In the genomic region with DNA sequence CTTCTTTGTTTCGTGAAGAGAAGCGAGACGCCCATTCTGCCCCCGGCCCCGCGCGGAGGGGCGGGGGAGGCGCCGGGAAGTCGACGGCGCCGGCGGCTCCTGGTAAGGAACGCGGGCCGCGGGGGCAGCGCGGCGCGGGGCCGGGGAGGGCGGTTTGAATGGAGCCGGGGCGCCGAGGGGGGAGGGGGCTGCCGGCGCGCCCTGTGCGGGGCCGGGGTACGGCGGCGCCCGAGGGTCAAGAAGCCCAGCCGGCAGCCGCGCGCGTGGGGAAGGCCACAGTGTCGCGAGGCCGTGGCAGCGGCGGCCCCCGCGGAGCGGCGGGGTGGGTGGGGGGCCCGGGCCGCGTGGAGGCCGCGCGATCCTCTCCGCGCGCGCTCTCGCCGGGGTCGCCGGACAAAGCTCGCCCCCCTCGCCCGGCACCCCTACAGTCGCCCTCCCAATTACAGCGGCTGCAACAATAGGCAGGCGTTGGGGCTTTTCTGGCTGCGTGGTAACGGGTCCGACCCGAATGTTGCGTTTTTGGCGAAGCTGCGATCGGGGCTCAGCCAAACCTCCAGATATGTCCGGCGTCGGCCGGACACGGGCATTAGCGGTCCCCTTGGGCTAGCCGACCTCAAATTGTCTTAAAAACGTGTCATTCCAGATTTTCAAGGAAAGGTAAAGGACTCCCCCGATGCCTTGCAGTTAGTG, we compare ENCODE assay signal across 8 cellular contexts. TPM values are rescaled to one million over a fixed set of nuclear protein-coding genes. Genes with fewer than 3 reads are reported as not detected.
DNase-seq lines count a peak whose midpoint lies in the region; ATAC-seq and TF ChIP-seq lines count a peak whose summit lies in the region.

No MANE protein-coding gene starts in this region.

- H3K9me3 ChIP-seq in NT2/D1 (ENCODE audit: insufficient read depth, low read length) (no peaks in the 10 kb centered on the region), mammary epithelial cell (replicated peaks; ENCODE audit: insufficient read depth, low read length) (no peaks in the 10 kb centered on the region), smooth muscle cell (replicated peaks; ENCODE audit: low read depth) (no peaks in the 10 kb centered on the region)

- no TSS peak for BruUV-seq in mammary epithelial cell (replicated peaks; lab: Mats Ljungman, UMichigan)

- H3K9me3 Mint-ChIP-seq in activated CD4-positive, alpha-beta T cell treated with anti-CD3 and anti-CD28 coated beads, Interleukin-2, amount 10 ng/mL, durations not matched to agents 24 days and 14 days = no peaks in the 10 kb centered on the region
- no peaks in the 10 kb centered on the region for H3K9me3 Mint-ChIP-seq in immature natural killer cell

- peaks cover 60% of the 10 kb centered on the region for H3K79me2 ChIP-seq in mammary epithelial cell (ENCODE audit: insufficient read depth, low read length)
- H3K79me2 ChIP-seq in smooth muscle cell (ENCODE audit: low read depth) = peaks cover 56% of the 10 kb centered on the region

- CTCF ChIA-PET in mammary epithelial cell (lab: Charles Lee; ENCODE audit: low non-redundant PET) = interaction anchor here (0.6 kb wide), 1 partner anchor 24 kb away, joined by 10 read pairs; no protein-coding TSS in a partner anchor

- intact Hi-C loops in activated CD4-positive, alpha-beta T cell treated with anti-CD3 and anti-CD28 coated beads, Interleukin-2, amount 10 ng/mL, durations not matched to agents 24 days and 14 days (cut with micrococcal nuclease) = loop anchor here (2.0 to 5.0 kb wide), 4 partner anchors 32 to 546 kb away; a partner anchor contains a TSS
- intact Hi-C loops in mammary epithelial cell (cut with micrococcal nuclease) = loop anchor here (1.0 kb wide), 1 partner anchor 19 kb away; no protein-coding TSS in a partner anchor

- peaks cover 17% of the 10 kb centered on the region for H3K36me3 Mint-ChIP-seq in activated CD4-positive, alpha-beta T cell treated with anti-CD3 and anti-CD28 coated beads, Interleukin-2, amount 10 ng/mL, durations not matched to agents 24 days and 14 days (ENCODE audit: low read depth)
- H3K36me3 Mint-ChIP-seq in immature natural killer cell = no peaks in the 10 kb centered on the region

- no peaks in the 10 kb centered on the region for H3F3A ChIP-seq in smooth muscle cell (ENCODE audit: low read depth)

- dilution Hi-C loops in mammary epithelial cell (cut with HindIII; ENCODE audit: low sequenced_read_pairs) = loop anchor here (5.0 kb wide), 3 partner anchors 66 to 294 kb away; no protein-coding TSS in a partner anchor

- H3K4me1 ChIP-seq in NT2/D1 (ENCODE audit: insufficient read depth, insufficient read length) = peaks cover 9% of the 10 kb centered on the region
- H3K4me1 ChIP-seq in mammary epithelial cell (ENCODE audit: insufficient read depth, low read length) = peaks cover 2% of the 10 kb centered on the region
- peaks cover 4% of the 10 kb centered on the region for H3K4me1 ChIP-seq in smooth muscle cell (ENCODE audit: low read depth)

- DNase-seq in activated CD4-positive, alpha-beta T cell treated with anti-CD3 and anti-CD28 coated beads, Interleukin-2, amount 10 ng/mL, durations not matched to agents 24 days and 14 days = no peak
- DNase-seq in activated CD4-positive, alpha-beta T cell treated with anti-CD3 and anti-CD28 coated beads, Interleukin-2, amount 50 U/mL, for 4 hours = no peak
- no peak for DNase-seq in NT2/D1 (ENCODE audit: low read depth, low spot score)
- DNase-seq in mammary epithelial cell = no peak
- no peak for DNase-seq in immature natural killer cell
- no peak for DNase-seq in smooth muscle cell (lab: John Stamatoyannopoulos, UW; ENCODE audit: unreplicated experiment)
- no peak for DNase-seq in NCI-H1048 (lab: John Stamatoyannopoulos, UW)

- peak overlapping the region; percentile 92 for H3K4me3 Mint-ChIP-seq in activated CD4-positive, alpha-beta T cell treated with anti-CD3 and anti-CD28 coated beads, Interleukin-2, amount 10 ng/mL, durations not matched to agents 24 days and 14 days
- H3K4me3 Mint-ChIP-seq in immature natural killer cell = peak overlapping the region; percentile 89 to 92 (median 91)

- WGBS in mammary epithelial cell (ENCODE audit: low coverage, missing lambda C conversion rate) = 2% methylated on average over 33 of the region's 88 CpGs
- WGBS in smooth muscle cell (ENCODE audit: low lambda C conversion rate) = 0% methylated on average over 24 of the region's 88 CpGs

- H2AFZ ChIP-seq in mammary epithelial cell (ENCODE audit: low read depth, low read length) (peak overlapping the region; percentile 64), smooth muscle cell (ENCODE audit: low read depth) (peak overlapping the region; percentile 84)

- H3K36me3 ChIP-seq in NT2/D1 (ENCODE audit: insufficient read depth, insufficient read length, low read length) = peaks cover 16% of the 10 kb centered on the region
- no peaks in the 10 kb centered on the region for H3K36me3 ChIP-seq in mammary epithelial cell (ENCODE audit: insufficient read depth, low read length)
- H3K36me3 ChIP-seq in smooth muscle cell (ENCODE audit: low read depth) = no peaks in the 10 kb centered on the region

- H4K20me1 ChIP-seq in mammary epithelial cell (ENCODE audit: insufficient read depth, low read length) (no peaks in the 10 kb centered on the region), smooth muscle cell (ENCODE audit: low read depth) (peaks cover 42% of the 10 kb centered on the region)

- no peak for TF ChIP-seq CTCF in mammary epithelial cell (conservative IDR thresholded peaks at IDR 0.05 in 1 of 2, IDR thresholded peaks at IDR 0.05 in 1 of 2; ENCODE audit: extremely low read depth in 1 of 2, insufficient read depth in 1 of 2, low read depth in 1 of 2, low read length in 2 of 2)
- TF ChIP-seq CTCF in smooth muscle cell (IDR thresholded peaks at IDR 0.05; ENCODE audit: borderline replicate concordance, insufficient read depth, poor library complexity, severe bottlenecking) = no peak

- ATAC-seq in HG02610 (IDR thresholded peaks at IDR 0.05; ENCODE audit: unreplicated experiment) = peak; percentile 34

- H3K27me3 ChIP-seq in NT2/D1 (ENCODE audit: insufficient read depth, insufficient read length) (no peaks in the 10 kb centered on the region), mammary epithelial cell (ENCODE audit: insufficient read depth, low read length) (no peaks in the 10 kb centered on the region), smooth muscle cell (ENCODE audit: low read depth) (no peaks in the 10 kb centered on the region)

- H3K4me2 ChIP-seq in mammary epithelial cell (ENCODE audit: insufficient read depth, low read depth, low read length) = peak overlapping the region; percentile 73
- H3K4me2 ChIP-seq in smooth muscle cell = peak overlapping the region; percentile 98

- H3K4me3 ChIP-seq in NT2/D1 (ENCODE audit: insufficient read length, low read depth) (peak overlapping the region; percentile 96), mammary epithelial cell (replicated peaks in 1 of 3; ENCODE audit: insufficient read depth in 1 of 3, low read depth in 2 of 3, low read length in 3 of 3) (peak overlapping the region; percentile 80 to 92 (median 88)), smooth muscle cell (peak overlapping the region; percentile 100)

- H3K4me1 Mint-ChIP-seq in activated CD4-positive, alpha-beta T cell treated with anti-CD3 and anti-CD28 coated beads, Interleukin-2, amount 10 ng/mL, durations not matched to agents 24 days and 14 days = peaks cover 36% of the 10 kb centered on the region
- peaks cover 41 to 44% of the 10 kb centered on the region in 2 donors for H3K4me1 Mint-ChIP-seq in immature natural killer cell

- H3K27ac Mint-ChIP-seq in activated CD4-positive, alpha-beta T cell treated with anti-CD3 and anti-CD28 coated beads, Interleukin-2, amount 10 ng/mL, durations not matched to agents 24 days and 14 days = peak overlapping the region; percentile 90
- H3K27ac Mint-ChIP-seq in immature natural killer cell = peak overlapping the region; percentile 82 to 92 (median 90)

- in situ Hi-C loops in mammary epithelial cell (cut with MboI; ENCODE audit: low sequenced_read_pairs in 2 of 2) = no loop called here

- peak overlapping the region; percentile 95 for H3K9ac ChIP-seq in NT2/D1 (ENCODE audit: insufficient read length, low read depth)
- peak overlapping the region; percentile 81 for H3K9ac ChIP-seq in mammary epithelial cell (ENCODE audit: insufficient read depth, low read length)
- H3K9ac ChIP-seq in smooth muscle cell (ENCODE audit: low read depth) = peak overlapping the region; percentile 87

- peak overlapping the region; percentile 64 for H3K27ac ChIP-seq in mammary epithelial cell (ENCODE audit: insufficient read depth, low read depth, low read length)
- peak overlapping the region; percentile 76 for H3K27ac ChIP-seq in smooth muscle cell (ENCODE audit: low read depth)

- H3K27me3 Mint-ChIP-seq in activated CD4-positive, alpha-beta T cell treated with anti-CD3 and anti-CD28 coated beads, Interleukin-2, amount 10 ng/mL, durations not matched to agents 24 days and 14 days = no peaks in the 10 kb centered on the region
- H3K27me3 Mint-ChIP-seq in immature natural killer cell (ENCODE audit: low read depth in 3 of 3) = peaks cover 19 to 28% (median 20%) of the 10 kb centered on the region in 3 donors

RNA-seq across cellular contexts. Expression of a gene that starts 0.4 kb away (rescaled TPM):
- 158 and 165 TPM in 2 replicates for total RNA-seq in activated CD4-positive, alpha-beta T cell treated with anti-CD3 and anti-CD28 coated beads, Interleukin-2, amount 10 ng/mL, durations not matched to agents 24 days and 14 days
- total RNA-seq in mammary epithelial cell (100 to 1,000 TPM in 1 of 2 donors, 10 to 100 TPM in 1; 67.0 to 110 TPM), smooth muscle cell (39.0 and 59.6 TPM in 2 replicates)
- polyA plus RNA-seq in mammary epithelial cell (59.2 TPM), immature natural killer cell (10 to 100 TPM in 1 of 3 donors, 1 to 10 TPM in 2; 1.7 to 23.8 (median 6.6) TPM), smooth muscle cell (100 and 120 TPM in 2 replicates)
- 138 TPM for polyA minus RNA-seq in mammary epithelial cell

RNA-seq across cellular contexts. Expression of a gene that starts 32.6 kb away (rescaled TPM):
- 18.4 and 19.8 TPM in 2 replicates for total RNA-seq in activated CD4-positive, alpha-beta T cell treated with anti-CD3 and anti-CD28 coated beads, Interleukin-2, amount 10 ng/mL, durations not matched to agents 24 days and 14 days
- total RNA-seq in mammary epithelial cell (10 to 100 TPM; 17.2 to 28.8 TPM), smooth muscle cell (14.7 and 16.8 TPM in 2 replicates)
- polyA plus RNA-seq in mammary epithelial cell (7.7 TPM), immature natural killer cell (10 to 100 TPM; 29.6 to 40.8 (median 35.4) TPM), smooth muscle cell (14.9 and 25.8 TPM in 2 replicates)
- 2.2 TPM for polyA minus RNA-seq in mammary epithelial cell

RNA-seq across cellular contexts. Expression of a gene that starts 32.8 kb away (rescaled TPM):
- 21.7 and 23.2 TPM in 2 replicates for total RNA-seq in activated CD4-positive, alpha-beta T cell treated with anti-CD3 and anti-CD28 coated beads, Interleukin-2, amount 10 ng/mL, durations not matched to agents 24 days and 14 days
- total RNA-seq in mammary epithelial cell (100 to 1,000 TPM in 1 of 2 donors, 10 to 100 TPM in 1; 57.1 to 112 TPM), smooth muscle cell (89.3 and 106 TPM in 2 replicates)
- polyA plus RNA-seq in mammary epithelial cell (52.0 TPM), immature natural killer cell (10 to 100 TPM; 14.8 to 24.7 (median 24.1) TPM), smooth muscle cell (89.8 and 90.6 TPM in 2 replicates)
- 39.4 TPM for polyA minus RNA-seq in mammary epithelial cell
